In the genomic region with DNA sequence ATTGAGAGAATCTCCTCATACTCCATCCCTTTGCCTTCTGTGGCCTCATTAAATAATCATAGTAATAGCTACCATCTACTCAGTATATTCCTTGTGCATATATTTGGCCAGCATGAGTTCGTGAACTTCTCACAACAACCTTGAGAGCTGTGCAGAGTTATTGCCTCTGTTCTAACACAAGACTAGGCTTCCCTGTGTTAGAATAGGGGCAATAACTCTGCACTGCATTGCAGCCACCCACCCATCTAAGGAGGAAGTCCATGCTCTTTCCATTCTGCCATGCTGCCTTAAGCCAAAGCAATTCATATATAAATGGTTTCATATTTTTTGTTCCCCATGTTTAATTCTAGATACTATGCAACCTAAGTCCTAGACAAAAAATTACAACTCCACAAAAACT, we compare ENCODE assay signal across 34 cellular contexts.
"Had no signal": no experiment of that assay in that cellular context is flagged by ENCODE, and none has a peak within 500 bp of the region (broad histone marks: within the 10 kb centered on the region; RNA-seq: fewer than 3 reads in every experiment).

No MANE protein-coding gene starts in this region.

- DNase-seq: activated effector memory CD4-positive, alpha-beta T cell treated with anti-CD3 and anti-CD28 coated beads, Interleukin-2, amount 50 U/mL, for 16 hours; activated effector memory CD4-positive, alpha-beta T cell treated with Interleukin-2 at 50 U/mL for 16 hours; activated gamma-delta T cell; activated gamma-delta T cell treated with Interleukin-2 at 50 U/mL for 16 hours; activated naive CD4-positive, alpha-beta T cell; activated naive CD4-positive, alpha-beta T cell treated with anti-CD3 and anti-CD28 coated beads for 36 hours; activated naive CD4-positive, alpha-beta T cell treated with anti-CD3 and anti-CD28 coated beads, Interleukin-2, amount 10 ng/mL, durations not matched to agents 7 days and 5 days; activated naive CD4-positive, alpha-beta T cell treated with anti-CD3 and anti-CD28 coated beads, Interleukin-2, amount 50 U/mL, for 16 hours; activated naive CD4-positive, alpha-beta T cell treated with Interleukin-2 at 50 U/mL for 16 hours; activated naive CD8-positive, alpha-beta T cell treated with anti-CD3 and anti-CD28 coated beads for 36 hours; activated naive CD8-positive, alpha-beta T cell treated with anti-CD3 and anti-CD28 coated beads, Interleukin-2, amount 10 ng/mL, durations not matched to agents 7 days and 5 days; activated naive CD8-positive, alpha-beta T cell treated with anti-CD3 and anti-CD28 coated beads, Interleukin-2, amount 50 U/mL, for 24 hours; activated T-cell treated with anti-CD3 and anti-CD28 coated beads, Interleukin-2, amount 50 U/mL, for 1 hour; activated T-cell treated with anti-CD3 and anti-CD28 coated beads, Interleukin-2, amount 50 U/mL, for 24 hours; activated T-cell treated with anti-CD3 and anti-CD28 coated beads, Interleukin-2, amount 50 U/mL, for 4 hours; activated T-cell treated with anti-CD3 and anti-CD28 coated beads, Interleukin-2, amount 50 U/mL, for 48 hours; activated T-cell treated with anti-CD3 and anti-CD28 coated beads, Interleukin-2, amount 50 U/mL, for 72 hours; adrenal gland; amniotic stem cell; amygdala; anterior cingulate cortex; aorta; body of pancreas; brain microvascular endothelial cell; caudate nucleus; central memory CD4-positive, alpha-beta T cell; cerebellar nuclear complex had no signal

- H3K4me1 ChIP-seq: body of pancreas, breast epithelium had no signal

- ATAC-seq: activated naive CD4-positive, alpha-beta T cell treated with anti-CD3 and anti-CD28 coated beads, Interleukin-2, amount 50 U/mL, for 72 hours; activated naive CD8-positive, alpha-beta T cell treated with anti-CD3 and anti-CD28 coated beads, Interleukin-2, amount 50 U/mL, for 24 hours; activated T-cell treated with anti-CD3 and anti-CD28 coated beads, Interleukin-2, amount 50 U/mL, for 4 hours; activated T-cell treated with anti-CD3 and anti-CD28 coated beads, Interleukin-2, amount 50 U/mL, for 72 hours; activated T-helper 17 cell treated with anti-CD3 and anti-CD28 coated beads, Interleukin-2, amount 50 U/mL, for 72 hours; body of pancreas had no signal

- H3K27ac ChIP-seq: adrenal gland, ascending aorta, body of pancreas, brain microvascular endothelial cell, breast epithelium, cardiac muscle cell had no signal

- H3K36me3 ChIP-seq: adrenal gland, ascending aorta, breast epithelium, cardiac muscle cell had no signal

- FAIRE-seq: astrocyte, bronchial epithelial cell had no signal

- H3K4me3 ChIP-seq: adrenal gland, ascending aorta, body of pancreas, breast epithelium, cardiac muscle cell had no signal

- H3K9me3 ChIP-seq: adrenal gland, ascending aorta, body of pancreas, breast epithelium had no signal

- H3K27me3 ChIP-seq: adrenal gland, ascending aorta, body of pancreas, brain microvascular endothelial cell, breast epithelium, cardiac muscle cell had no signal
